8 cellular contexts compared by ENCODE assay signal in genomic region chr12:49057888-49058287, GRCh38. TPM values are rescaled to one million over a fixed set of nuclear protein-coding genes. Genes with fewer than 3 reads are reported as not detected.
DNase-seq lines count a peak whose midpoint lies in the region; ATAC-seq and TF ChIP-seq lines count a peak whose summit lies in the region.

No MANE protein-coding gene starts in this region.

- H3K4me3 ChIP-seq in GM12864 (ENCODE audit: low read depth, low read length) (peak overlapping the region; percentile 84), PC-9 (peak overlapping the region; percentile 87), epithelial cell of esophagus (ENCODE audit: low read length) (peak overlapping the region; percentile 76), prostate gland (peak overlapping the region; percentile 78 to 88)

- H3K27ac ChIP-seq in PC-9: no peak overlapping the region
- peak overlapping the region; percentile 31 to 51 for H3K27ac ChIP-seq in prostate gland

- H2AFZ ChIP-seq in PC-9: no peak overlapping the region

- TF ChIP-seq CTCF in GM12864 (IDR thresholded peaks at IDR 0.05; ENCODE audit: low read depth, low read length, missing control alignments): no peak
- no peak for TF ChIP-seq CTCF in PC-9 (conservative IDR thresholded peaks at IDR 0.05)
- TF ChIP-seq CTCF in epithelial cell of esophagus (IDR thresholded peaks at IDR 0.05; ENCODE audit: insufficient read depth, low read depth, low read length, missing control alignments): no peak
- TF ChIP-seq CTCF in prostate gland (IDR thresholded peaks at IDR 0.05): no peak

- POLR2A ChIA-PET in PC-9 (lab: Charles Lee; ENCODE audit: unreplicated experiment): no interaction called here

- CTCF ChIA-PET in PC-9 (lab: Charles Lee): no interaction called here

- ATAC-seq in HG03469 (IDR thresholded peaks at IDR 0.05; ENCODE audit: unreplicated experiment): no peak
- no peak for ATAC-seq in GM18867 (IDR thresholded peaks at IDR 0.05; ENCODE audit: unreplicated experiment)

- no peak for DNase-seq in GM12864 (ENCODE audit: low read depth)
- DNase-seq in PC-9: no peak
- peak; percentile 19 for DNase-seq in epithelial cell of esophagus (ENCODE audit: low read depth)
- DNase-seq in prostate gland (ENCODE audit: low spot score): no peak
- no peak for DNase-seq in cerebellum (ENCODE audit: low spot score)
- DNase-seq in NCI-H226: no peak

- H3K4me1 ChIP-seq in PC-9 (replicated peaks; ENCODE audit: insufficient read depth): peaks cover 34% of the 10 kb centered on the region
- H3K4me1 ChIP-seq in prostate gland (replicated peaks): peaks cover 29% of the 10 kb centered on the region

- no peak for TF ChIP-seq POLR2A in prostate gland (IDR thresholded peaks at IDR 0.05)

- H3K36me3 ChIP-seq in PC-9 (ENCODE audit: low read depth) (peaks cover 10% of the 10 kb centered on the region; the same call in 1 of the 2 replicates), prostate gland (peaks cover 5 to 13% of the 10 kb centered on the region in 2 donors)

- H3K9me3 ChIP-seq in PC-9 (ENCODE audit: insufficient read depth, low read depth) (no peaks in the 10 kb centered on the region), prostate gland (no peaks in the 10 kb centered on the region)

- H4K20me1 ChIP-seq in PC-9 (ENCODE audit: insufficient read depth): peaks cover 57% of the 10 kb centered on the region

- peaks cover 68% of the 10 kb centered on the region for H3K79me2 ChIP-seq in PC-9 (ENCODE audit: low read depth)

- peak overlapping the region; percentile 100 for H3K4me2 ChIP-seq in PC-9

- no peaks in the 10 kb centered on the region for H3K27me3 ChIP-seq in PC-9 (ENCODE audit: insufficient read depth, low read depth)
- no peaks in the 10 kb centered on the region for H3K27me3 ChIP-seq in prostate gland (replicated peaks; ENCODE audit: insufficient read depth)

- intact Hi-C loops in PC-9 (cut with micrococcal nuclease; ENCODE audit: unreplicated experiment) (loop anchor here (5.0 kb wide), 1 partner anchor 41 kb away; the partner anchor contains the start of gene PRKAG1), prostate gland (cut with DNase I) (no loop called here)

- no peaks in the 10 kb centered on the region for H3K9me2 ChIP-seq in PC-9 (ENCODE audit: insufficient read depth)

- BruUV-seq in PC-9 (replicated peaks; lab: Mats Ljungman, UMichigan): no TSS peak

- 2% methylated on average over 4 of the region's 4 CpGs for WGBS in prostate gland

- H3F3A ChIP-seq in PC-9 (ENCODE audit: insufficient read depth, low read depth): no peaks in the 10 kb centered on the region; the same call in 1 of the 2 replicates

RNA-seq across cellular contexts. Expression of gene KMT2D, which starts 2.7 kb away (rescaled TPM):
- total RNA-seq in PC-9 (2021) (94.0 and 97.9 TPM in 2 replicates), prostate gland (10 to 100 TPM; 82.7 to 99.7 TPM), cerebellum (32.8 TPM)

RNA-seq across cellular contexts. Expression of gene RHEBL1, which starts 11.9 kb away (rescaled TPM):
- total RNA-seq in PC-9 (2021) (2.9 and 3.4 TPM in 2 replicates), prostate gland (1 to 10 TPM; 1.1 to 2.3 TPM), cerebellum (0.91 TPM)

RNA-seq across cellular contexts. Expression of gene DHH, which starts 36.7 kb away (rescaled TPM):
- 0.13 and 0.28 TPM in 2 replicates for total RNA-seq in PC-9 (2021)
- total RNA-seq in prostate gland: 100 to 1,000 TPM in 1 of 2 donors, under 1 TPM in 1; 0.18 to 114 TPM
- total RNA-seq in cerebellum: 0.54 TPM

RNA-seq across cellular contexts. Expression of gene PRKAG1, which starts 39.3 kb away (rescaled TPM):
- total RNA-seq in PC-9 (2021) (48.8 and 53.6 TPM in 2 replicates), prostate gland (10 to 100 TPM; 53.9 to 55.4 TPM), cerebellum (33.6 TPM)

RNA-seq across cellular contexts. Expression of gene LMBR1L, which starts 52.8 kb away (rescaled TPM):
- 53.9 and 63.3 TPM in 2 replicates for total RNA-seq in PC-9 (2021)
- total RNA-seq in prostate gland: 100 to 1,000 TPM in 1 of 2 donors, 10 to 100 TPM in 1; 25.2 to 143 TPM
- total RNA-seq in cerebellum: 79.4 TPM
